9 cellular contexts compared by ENCODE assay signal in genomic region chr10:123241391-123242141, GRCh38.
DNase-seq lines count a peak whose midpoint lies in the region; ATAC-seq, FAIRE-seq and TF ChIP-seq lines count a peak whose summit lies in the region.
"Had no signal": no experiment of that assay in that cellular context is flagged by ENCODE, and none has a peak within 500 bp of the region (broad histone marks: within the 10 kb centered on the region; RNA-seq: fewer than 3 reads in every experiment).

No MANE protein-coding gene starts in this region.

- H3K4me3 Mint-ChIP-seq in activated CD8-positive, alpha-beta T cell treated with anti-CD3 and anti-CD28 coated beads, Interleukin-2, amount 10 ng/mL, durations not matched to agents 7 days and 5 days = no peak overlapping the region

- TF ChIP-seq POLR2A in GM12891 (IDR thresholded peaks at IDR 0.05; ENCODE audit: low read depth, low read length) = no peak

- no peak for TF ChIP-seq CTCF in HL-60 (IDR thresholded peaks at IDR 0.05; ENCODE audit: insufficient read depth, low read length)
- TF ChIP-seq CTCF in lower lobe of right lung (IDR thresholded peaks at IDR 0.05) = no peak

- peak overlapping the region; percentile 94 for H3K27ac Mint-ChIP-seq in activated CD8-positive, alpha-beta T cell treated with anti-CD3 and anti-CD28 coated beads, Interleukin-2, amount 10 ng/mL, durations not matched to agents 7 days and 5 days

- peaks cover 33% of the 10 kb centered on the region for H3K4me1 Mint-ChIP-seq in activated CD8-positive, alpha-beta T cell treated with anti-CD3 and anti-CD28 coated beads, Interleukin-2, amount 10 ng/mL, durations not matched to agents 7 days and 5 days (ENCODE audit: low read depth)

- no peaks in the 10 kb centered on the region for H3K9me3 Mint-ChIP-seq in activated CD8-positive, alpha-beta T cell treated with anti-CD3 and anti-CD28 coated beads, Interleukin-2, amount 10 ng/mL, durations not matched to agents 7 days and 5 days (ENCODE audit: insufficient read depth)

- DNase-seq in GM12891 (ENCODE audit: insufficient read length, low spot score) (peak; percentile 20), HL-60 (ENCODE audit: low read depth in 1 of 2, low spot score in 1 of 2) (peak; percentile 14 to 37), lower lobe of right lung (no peak), NCI-H2227 (lab: John Stamatoyannopoulos, UW; ENCODE audit: unreplicated experiment) (no peak), islet precursor cell (no peak), HuH-7 (ENCODE audit: low spot score) (no peak)
- DNase-seq in activated CD8-positive, alpha-beta T cell treated with anti-CD3 and anti-CD28 coated beads, Interleukin-2, amount 10 ng/mL, durations not matched to agents 7 days and 5 days = peak; percentile 59

- no peaks in the 10 kb centered on the region for H3K27me3 ChIP-seq in HL-60 (ENCODE audit: insufficient read depth, poor library complexity, severe bottlenecking)
- H3K27me3 ChIP-seq in lower lobe of right lung (ENCODE audit: low read depth) = no peaks in the 10 kb centered on the region
- H3K27me3 ChIP-seq: SJSA1 had no signal

- intact Hi-C loops in lower lobe of right lung (cut with DNase I) = no loop called here

- H3K4me1 ChIP-seq in lower lobe of right lung = no peaks in the 10 kb centered on the region
- H3K4me1 ChIP-seq: SJSA1 had no signal

- H3K4me3 ChIP-seq in HL-60 (replicated peaks; ENCODE audit: insufficient read depth, low read length) (no peak overlapping the region), lower lobe of right lung (no peak overlapping the region)
- H3K4me3 ChIP-seq: SJSA1 had no signal

- no peaks in the 10 kb centered on the region for H3K36me3 Mint-ChIP-seq in activated CD8-positive, alpha-beta T cell treated with anti-CD3 and anti-CD28 coated beads, Interleukin-2, amount 10 ng/mL, durations not matched to agents 7 days and 5 days (ENCODE audit: low read depth)

- H3K27me3 Mint-ChIP-seq in activated CD8-positive, alpha-beta T cell treated with anti-CD3 and anti-CD28 coated beads, Interleukin-2, amount 10 ng/mL, durations not matched to agents 7 days and 5 days (ENCODE audit: low read depth) = no peaks in the 10 kb centered on the region

- H3K27ac ChIP-seq in HL-60 (replicated peaks) (0 out of 2 replicates have a peak overlapping the region, but pooled peaks have one; percentile 9), lower lobe of right lung (no peak overlapping the region)
- H3K27ac ChIP-seq: SJSA1 had no signal

- H3K9me3 ChIP-seq in lower lobe of right lung = no peaks in the 10 kb centered on the region
- H3K9me3 ChIP-seq: SJSA1 had no signal

- CTCF ChIA-PET in activated CD8-positive, alpha-beta T cell treated with anti-CD3 and anti-CD28 coated beads, Interleukin-2, amount 10 ng/mL, durations not matched to agents 7 days and 5 days (lab: Charles Lee) = interaction anchor here (0.8 to 1.8 kb wide), 6 partner anchors 43 to 820 kb away, joined by 3 to 5 read pairs (median 4); no protein-coding TSS in a partner anchor

- ATAC-seq in activated CD8-positive, alpha-beta T cell treated with anti-CD3 and anti-CD28 coated beads, Interleukin-2, amount 10 ng/mL, durations not matched to agents 7 days and 5 days = peak; percentile 81
- ATAC-seq in lower lobe of right lung (peak; percentile 23 to 41), HG02642 (IDR thresholded peaks at IDR 0.05; ENCODE audit: poor library complexity, unreplicated experiment) (no peak)

- peak; percentile 78 for FAIRE-seq in GM12891 (lab: Jason Lieb, UNC)

- POLR2A ChIA-PET in activated CD8-positive, alpha-beta T cell treated with anti-CD3 and anti-CD28 coated beads, Interleukin-2, amount 10 ng/mL, durations not matched to agents 7 days and 5 days (lab: Charles Lee) = interaction anchor here (0.6 to 1.0 kb wide), 3 partner anchors 19 to 288 kb away, joined by 3 to 6 read pairs (median 3); partner anchors contain the start of gene BUB3

- H3K36me3 ChIP-seq in lower lobe of right lung = no peaks in the 10 kb centered on the region
- H3K36me3 ChIP-seq: SJSA1 had no signal

TF ChIP-seq in GM12891, 5 proteins besides CTCF, POLR2A, EP300 and RAD21:
- TF ChIP-seq TAF1 (IDR thresholded peaks at IDR 0.05; ENCODE audit: low read depth, low read length) (no peak), SPI1 (IDR thresholded peaks at IDR 0.05; ENCODE audit: low read depth, low read length) (peak; percentile 50; the same call in 1 of the 2 replicates)

Comparison
In these comparisons a context has a peak if more than half of its experiments do, and no peak if none do; other contexts are left out.
1. DNase-seq: peak in GM12891 (single experiment), HL-60 (2 of 2) and activated CD8-positive, alpha-beta T cell treated with anti-CD3 and anti-CD28 coated beads, Interleukin-2, amount 10 ng/mL, durations not matched to agents 7 days and 5 days (single experiment); none in lower lobe of right lung (single experiment), NCI-H2227 (single experiment), islet precursor cell (single experiment) and HuH-7 (single experiment).